Comparison of ENCODE assay signal across 24 cellular contexts in the genomic region with DNA sequence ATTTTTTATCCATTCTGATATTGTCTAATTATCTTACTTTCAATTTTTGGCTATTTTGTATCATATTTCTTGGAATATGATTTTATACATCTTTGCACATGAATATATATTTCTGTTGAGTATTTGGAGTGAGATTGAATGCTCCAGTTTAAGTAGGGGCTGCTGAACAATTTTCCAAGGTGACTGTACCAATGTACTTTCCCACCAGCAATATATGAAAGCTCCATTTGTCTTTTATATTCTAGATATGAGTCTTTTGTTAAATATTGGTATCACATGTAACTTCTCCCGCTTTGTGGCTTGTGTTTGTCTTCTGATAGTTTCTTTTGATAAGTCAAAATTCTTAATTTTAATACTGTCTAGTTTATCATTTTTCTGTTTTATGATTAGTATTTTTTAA.
"Had no signal": no experiment of that assay in that cellular context is flagged by ENCODE, and none has a peak within 500 bp of the region (broad histone marks: within the 10 kb centered on the region; RNA-seq: fewer than 3 reads in every experiment).

No MANE protein-coding gene starts in this region.

- H3K4me3 ChIP-seq: MG63 had no signal

- H3K9me3 ChIP-seq: MG63, SK-N-SH had no signal

- DNase-seq: IMR-90, Karpas-422, KG1, MG63, NCI-H1092, NCI-H1105 treated with DMSO at 0.1 percent for 48 hours, NCI-H1417 treated with DMSO at 0.1 percent for 48 hours, NCI-H146, NCI-H1694 treated with DMSO at 0.1 percent for 48 hours, NCI-H1930, NCI-H2081, NCI-H2107, NCI-H2227 treated with DMSO at 0.1 percent for 48 hours, NCI-H446, NCI-H510A, NCI-H524 treated with DMSO at 0.1 percent for 48 hours, NCI-H69, NCI-H774, PC-3, SHP77, SK-N-SH had no signal

- H3K27me3 ChIP-seq: MG63 had no signal

- ATAC-seq: HepG2, Panc1, PC-3 had no signal

- H3K27ac ChIP-seq: RWPE1 had no signal

- H3K4me2 ChIP-seq: SK-N-SH had no signal

- H3K36me3 ChIP-seq: MG63 had no signal
